7 cellular contexts compared by ENCODE assay signal in the genomic region with DNA sequence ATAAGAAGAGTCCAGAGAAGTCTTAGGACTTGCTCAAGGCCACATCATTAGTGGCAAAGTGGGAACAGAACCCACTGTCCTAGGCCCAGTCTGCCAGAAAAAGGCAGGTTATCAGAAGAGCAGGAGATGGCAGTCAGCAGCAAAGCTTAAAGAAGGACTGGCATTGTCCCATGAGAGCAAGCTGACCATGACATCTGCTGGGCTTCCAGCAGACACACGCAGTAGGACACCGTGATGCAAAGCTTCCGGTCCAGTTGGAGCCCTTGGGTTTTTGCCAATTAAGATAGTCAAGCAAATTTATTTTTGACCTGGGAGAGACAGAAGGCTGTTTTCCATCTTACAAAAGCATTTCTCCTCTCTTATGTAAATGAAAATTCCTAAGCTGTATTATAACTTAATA. TPM values are rescaled to one million over a fixed set of nuclear protein-coding genes. Genes with fewer than 3 reads are reported as not detected.
A peak's percentile ranks its signal among the peaks of the same experiment; 100 is the strongest.
DNase-seq lines count a peak whose midpoint lies in the region; ATAC-seq and TF ChIP-seq lines count a peak whose summit lies in the region.

No MANE protein-coding gene starts in this region.

- H3K79me2 ChIP-seq in KMS-11 (ENCODE audit: insufficient read depth, low read depth) (peaks cover 100% of the 10 kb centered on the region), hepatocyte (peaks cover 40% of the 10 kb centered on the region), neural progenitor cell (ENCODE audit: low read depth) (no peaks in the 10 kb centered on the region)

- H3K4me1 ChIP-seq in KMS-11 (ENCODE audit: low read depth, poor library complexity, severe bottlenecking) (peaks cover 92% of the 10 kb centered on the region), hepatocyte (ENCODE audit: insufficient read depth) (peaks cover 60% of the 10 kb centered on the region), neural progenitor cell (peaks cover 17% of the 10 kb centered on the region)

- H3K36me3 ChIP-seq in KMS-11 (ENCODE audit: insufficient read depth) = peaks cover 68% of the 10 kb centered on the region
- no peaks in the 10 kb centered on the region for H3K36me3 ChIP-seq in hepatocyte (replicated peaks; ENCODE audit: insufficient read depth, low read depth)
- no peaks in the 10 kb centered on the region for H3K36me3 ChIP-seq in neural progenitor cell

- H2AFZ ChIP-seq in KMS-11 (ENCODE audit: low read depth) (no peak overlapping the region), hepatocyte (no peak overlapping the region), neural progenitor cell (replicated peaks) (no peak overlapping the region)

- H3K9ac ChIP-seq in KMS-11 (no peak overlapping the region), neural progenitor cell (no peak overlapping the region)

- ATAC-seq in WTC11 = no peak

- H3K9me2 ChIP-seq in hepatocyte (replicated peaks; ENCODE audit: insufficient read depth) = no peaks in the 10 kb centered on the region

- peak overlapping the region; percentile 14 for H3K4me3 Mint-ChIP-seq in activated T-helper 2 cell treated with anti-CD3 and anti-CD28 coated beads, Interferon-gamma antibody, Interleukin-2, Interleukin-4, amounts not matched to agents 10 μg/mL and 5 μg/mL and 100 μg/mL, durations not matched to agents 14 hours and 24 hours and 36 hours (ENCODE audit: low read depth)
- no peak overlapping the region for H3K4me3 Mint-ChIP-seq in neural progenitor cell
- H3K4me3 Mint-ChIP-seq in WTC11 = no peak overlapping the region

- TF ChIP-seq CTCF in KMS-11 (conservative IDR thresholded peaks at IDR 0.05; ENCODE audit: low read depth, low read length) = no peak
- TF ChIP-seq CTCF in hepatocyte (IDR thresholded peaks at IDR 0.05; ENCODE audit: poor library complexity) = no peak
- no peak for TF ChIP-seq CTCF in neural progenitor cell (IDR thresholded peaks at IDR 0.05)
- no peak for TF ChIP-seq CTCF in WTC11 (IDR thresholded peaks at IDR 0.05)

- H3K4me3 ChIP-seq in KMS-11 (IDR thresholded peaks at IDR 0.05; ENCODE audit: insufficient read depth, low read depth, low read length) (no peak overlapping the region), hepatocyte (no peak overlapping the region), neural progenitor cell (no peak overlapping the region)

- intact Hi-C loops in activated T-helper 2 cell treated with anti-CD3 and anti-CD28 coated beads, Interferon-gamma antibody, Interleukin-2, Interleukin-4, amounts not matched to agents 10 μg/mL and 5 μg/mL and 100 μg/mL, durations not matched to agents 14 hours and 24 hours and 36 hours (cut with micrococcal nuclease) = loop anchor here (5.0 to 10.0 kb wide), 3 partner anchors 98 to 466 kb away; partner anchors contain the start of genes PXYLP1 and SLC25A36

- no peaks in the 10 kb centered on the region for H3K9me3 ChIP-seq in hepatocyte (ENCODE audit: low read depth)
- no peaks in the 10 kb centered on the region for H3K9me3 ChIP-seq in neural progenitor cell (ENCODE audit: low read depth)

- H3K27me3 Mint-ChIP-seq in activated T-helper 2 cell treated with anti-CD3 and anti-CD28 coated beads, Interferon-gamma antibody, Interleukin-2, Interleukin-4, amounts not matched to agents 10 μg/mL and 5 μg/mL and 100 μg/mL, durations not matched to agents 14 hours and 24 hours and 36 hours (ENCODE audit: low read depth) = no peaks in the 10 kb centered on the region
- H3K27me3 Mint-ChIP-seq in neural progenitor cell (ENCODE audit: insufficient read depth, low read depth) = no peaks in the 10 kb centered on the region
- peaks cover 47% of the 10 kb centered on the region for H3K27me3 Mint-ChIP-seq in WTC11 (ENCODE audit: low read depth)

- H3F3A ChIP-seq in neural progenitor cell (ENCODE audit: low read depth) = peaks cover 14% of the 10 kb centered on the region

- DNase-seq in activated T-helper 2 cell treated with anti-CD3 and anti-CD28 coated beads, Interferon-gamma antibody, Interleukin-2, Interleukin-4, amounts not matched to agents 10 μg/mL and 5 μg/mL and 100 μg/mL, durations not matched to agents 14 hours and 24 hours and 36 hours (ENCODE audit: low spot score) = no peak
- DNase-seq in hepatocyte (ENCODE audit: low spot score) (no peak), substantia nigra (lab: John Stamatoyannopoulos, UW) (peak in 33 of 49 donors; percentile 14 to 85 (median 47)), neural progenitor cell (ENCODE audit: low spot score) (no peak), NCI-H1417 treated with DMSO at 0.1 percent for 48 hours (lab: John Stamatoyannopoulos, UW) (no peak), WTC11 (ENCODE audit: low spot score) (no peak)

- H4K20me1 ChIP-seq in KMS-11 (ENCODE audit: insufficient read depth) = peaks cover 8% of the 10 kb centered on the region
- no peaks in the 10 kb centered on the region for H4K20me1 ChIP-seq in hepatocyte (ENCODE audit: insufficient read depth, poor library complexity, severe bottlenecking)
- no peaks in the 10 kb centered on the region for H4K20me1 ChIP-seq in neural progenitor cell (ENCODE audit: low read depth)

- no peaks in the 10 kb centered on the region for H3K9me3 Mint-ChIP-seq in activated T-helper 2 cell treated with anti-CD3 and anti-CD28 coated beads, Interferon-gamma antibody, Interleukin-2, Interleukin-4, amounts not matched to agents 10 μg/mL and 5 μg/mL and 100 μg/mL, durations not matched to agents 14 hours and 24 hours and 36 hours
- H3K9me3 Mint-ChIP-seq in neural progenitor cell (no peaks in the 10 kb centered on the region), WTC11 (no peaks in the 10 kb centered on the region)

- no peak overlapping the region for H3K4me2 ChIP-seq in KMS-11
- no peak overlapping the region for H3K4me2 ChIP-seq in hepatocyte
- no peak overlapping the region for H3K4me2 ChIP-seq in neural progenitor cell

- WGBS in hepatocyte (ENCODE audit: low lambda C conversion rate, missing lambda C conversion rate) = 74% methylated on average over 3 of the region's 3 CpGs

- POLR2A ChIA-PET in WTC11 (lab: Charles Lee) = interaction anchor here (1.0 kb wide), 1 partner anchor 10 kb away, joined by 3 read pairs; no protein-coding TSS in a partner anchor

- CTCF ChIA-PET in WTC11 (lab: Charles Lee) = interaction anchor here (0.5 to 3.6 kb wide), 3 partner anchors 11 to 102 kb away, joined by 3 to 14 read pairs (median 4); no protein-coding TSS in a partner anchor

- H3K27me3 ChIP-seq in KMS-11 (ENCODE audit: insufficient read depth, low read depth) = no peaks in the 10 kb centered on the region
- H3K27me3 ChIP-seq in hepatocyte = no peaks in the 10 kb centered on the region
- no peaks in the 10 kb centered on the region for H3K27me3 ChIP-seq in neural progenitor cell

- peaks cover 72% of the 10 kb centered on the region for H3K4me1 Mint-ChIP-seq in activated T-helper 2 cell treated with anti-CD3 and anti-CD28 coated beads, Interferon-gamma antibody, Interleukin-2, Interleukin-4, amounts not matched to agents 10 μg/mL and 5 μg/mL and 100 μg/mL, durations not matched to agents 14 hours and 24 hours and 36 hours (ENCODE audit: low read depth)
- H3K4me1 Mint-ChIP-seq in neural progenitor cell (peaks cover 33% of the 10 kb centered on the region), WTC11 (peaks cover 29% of the 10 kb centered on the region)

- H3K27ac Mint-ChIP-seq in activated T-helper 2 cell treated with anti-CD3 and anti-CD28 coated beads, Interferon-gamma antibody, Interleukin-2, Interleukin-4, amounts not matched to agents 10 μg/mL and 5 μg/mL and 100 μg/mL, durations not matched to agents 14 hours and 24 hours and 36 hours = peak overlapping the region; percentile 71
- H3K27ac Mint-ChIP-seq in neural progenitor cell = no peak overlapping the region
- H3K27ac Mint-ChIP-seq in WTC11 = no peak overlapping the region

- H3K27ac ChIP-seq in KMS-11 (peak overlapping the region; percentile 8; the same call in 1 of the 2 replicates), hepatocyte (peak overlapping the region; percentile 84), substantia nigra (ENCODE audit: low read depth, low read length, poor library complexity, severe bottlenecking) (peak overlapping the region; percentile 81), neural progenitor cell (no peak overlapping the region)

- H3K36me3 Mint-ChIP-seq in activated T-helper 2 cell treated with anti-CD3 and anti-CD28 coated beads, Interferon-gamma antibody, Interleukin-2, Interleukin-4, amounts not matched to agents 10 μg/mL and 5 μg/mL and 100 μg/mL, durations not matched to agents 14 hours and 24 hours and 36 hours (ENCODE audit: low read depth) = peaks cover 73% of the 10 kb centered on the region
- H3K36me3 Mint-ChIP-seq in neural progenitor cell (peaks cover 36% of the 10 kb centered on the region), WTC11 (no peaks in the 10 kb centered on the region; the same call in 1 of the 2 replicates)

TF ChIP-seq in WTC11, 78 proteins besides CTCF, POLR2A, EP300 and RAD21 (continues in another document):
- TF ChIP-seq ZNF138 (CRISPR knock-in tag; conservative IDR thresholded peaks at IDR 0.05) = no peak
- TF ChIP-seq, protein P1, sequence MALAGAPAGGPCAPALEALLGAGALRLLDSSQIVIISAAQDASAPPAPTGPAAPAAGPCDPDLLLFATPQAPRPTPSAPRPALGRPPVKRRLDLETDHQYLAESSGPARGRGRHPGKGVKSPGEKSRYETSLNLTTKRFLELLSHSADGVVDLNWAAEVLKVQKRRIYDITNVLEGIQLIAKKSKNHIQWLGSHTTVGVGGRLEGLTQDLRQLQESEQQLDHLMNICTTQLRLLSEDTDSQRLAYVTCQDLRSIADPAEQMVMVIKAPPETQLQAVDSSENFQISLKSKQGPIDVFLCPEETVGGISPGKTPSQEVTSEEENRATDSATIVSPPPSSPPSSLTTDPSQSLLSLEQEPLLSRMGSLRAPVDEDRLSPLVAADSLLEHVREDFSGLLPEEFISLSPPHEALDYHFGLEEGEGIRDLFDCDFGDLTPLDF (CRISPR knock-in tag; IDR thresholded peaks at IDR 0.05) = no peak
- no peak for TF ChIP-seq MXD4 (CRISPR knock-in tag; IDR thresholded peaks at IDR 0.05; ENCODE audit: borderline replicate concordance)
- no peak for TF ChIP-seq ZNF671 (CRISPR knock-in tag; IDR thresholded peaks at IDR 0.05)
- TF ChIP-seq TCF7 (CRISPR knock-in tag; IDR thresholded peaks at IDR 0.05; ENCODE audit: low read depth) = no peak
- TF ChIP-seq GRHL2 (CRISPR knock-in tag; IDR thresholded peaks at IDR 0.05; ENCODE audit: insufficient replicate concordance, severe bottlenecking) = no peak
- TF ChIP-seq NR1H2 (CRISPR knock-in tag; IDR thresholded peaks at IDR 0.05) = no peak

RNA-seq across cellular contexts. Expression of gene ZBTB38, which starts 42.1 kb away (rescaled TPM):
- total RNA-seq in activated T-helper 2 cell treated with anti-CD3 and anti-CD28 coated beads, Interferon-gamma antibody, Interleukin-2, Interleukin-4, amounts not matched to agents 10 μg/mL and 5 μg/mL and 100 μg/mL, durations not matched to agents 14 hours and 24 hours and 36 hours = 25.4 and 27.2 TPM in 2 replicates
- total RNA-seq in hepatocyte = 122 and 140 TPM in 2 replicates
- polyA plus RNA-seq in hepatocyte = 31.6 and 32.7 TPM in 2 replicates
- 16.9 and 24.5 TPM in 2 replicates for total RNA-seq in neural progenitor cell (ENCODE audit: low replicate concordance)
- 10.5 to 12.3 TPM (median 11.6 TPM) in 3 replicates for total RNA-seq in WTC11 (2021)

Comparison
In these comparisons a context has a peak if more than half of its experiments do, and no peak if none do; other contexts are left out.
1. DNase-seq: peak in substantia nigra (33 of 49); none in activated T-helper 2 cell treated with anti-CD3 and anti-CD28 coated beads, Interferon-gamma antibody, Interleukin-2, Interleukin-4, amounts not matched to agents 10 μg/mL and 5 μg/mL and 100 μg/mL, durations not matched to agents 14 hours and 24 hours and 36 hours (single experiment), hepatocyte (single experiment), neural progenitor cell (single experiment), NCI-H1417 treated with DMSO at 0.1 percent for 48 hours (single experiment) and WTC11 (single experiment).